ENCODE assay signal across 23 cellular contexts in genomic region chrX:334971-335757, GRCh38. TPM values are rescaled to one million over a fixed set of nuclear protein-coding genes. Genes with fewer than 3 reads are reported as not detected.
DNase-seq lines count a peak whose midpoint lies in the region; ATAC-seq, FAIRE-seq and TF ChIP-seq lines count a peak whose summit lies in the region.
"Had no signal": no experiment of that assay in that cellular context is flagged by ENCODE, and none has a peak within 500 bp of the region (broad histone marks: within the 10 kb centered on the region; RNA-seq: fewer than 3 reads in every experiment).

No MANE protein-coding gene starts in this region.

- no peak overlapping the region for H3K9ac ChIP-seq in HepG2 (ENCODE audit: insufficient read depth, low read depth, low read length)
- no peak overlapping the region for H3K9ac ChIP-seq in neural progenitor cell
- H3K9ac ChIP-seq: BLaER1 had no signal

- H3K79me2 ChIP-seq in HepG2 (ENCODE audit: insufficient read depth, low read length) = no peaks in the 10 kb centered on the region
- H3K79me2 ChIP-seq in neural progenitor cell (ENCODE audit: low read depth) = no peaks in the 10 kb centered on the region

- H3K4me3 ChIP-seq in right lobe of liver = no peak overlapping the region
- no peak overlapping the region for H3K4me3 ChIP-seq in HepG2 (replicated peaks in 1 of 3; ENCODE audit: insufficient read depth in 1 of 3, low read depth in 2 of 3, low read length in 3 of 3)
- H3K4me3 ChIP-seq in neural progenitor cell = no peak overlapping the region
- no peak overlapping the region for H3K4me3 ChIP-seq in vagina
- H3K4me3 ChIP-seq: A549, BLaER1, Peyer's patch had no signal

- FAIRE-seq in HepG2 (lab: Jason Lieb, UNC) = no peak
- FAIRE-seq: A549 had no signal

- CTCF ChIA-PET in HepG2 (lab: Yijun Ruan, JAX; ENCODE audit: low intra/inter-chr PET ratio, low total read pairs) = no interaction called here

- no peak for TF ChIP-seq CTCF in right lobe of liver (IDR thresholded peaks at IDR 0.05)
- TF ChIP-seq CTCF in HepG2 (CRISPR knock-in tag; IDR thresholded peaks at IDR 0.05) = no peak
- no peak for TF ChIP-seq CTCF in neural progenitor cell (IDR thresholded peaks at IDR 0.05)
- TF ChIP-seq CTCF in vagina (IDR thresholded peaks at IDR 0.05) = no peak

- H3K36me3 ChIP-seq in right lobe of liver = no peaks in the 10 kb centered on the region
- no peaks in the 10 kb centered on the region for H3K36me3 ChIP-seq in HepG2 (replicated peaks in 1 of 2; ENCODE audit: control insufficient read depth in 1 of 2, insufficient read depth in 2 of 2, low read length in 2 of 2)
- H3K36me3 ChIP-seq in neural progenitor cell = no peaks in the 10 kb centered on the region
- peaks cover 0 to 13% of the 10 kb centered on the region in 2 donors for H3K36me3 ChIP-seq in vagina

- peaks cover 28% of the 10 kb centered on the region for H3K36me3 Mint-ChIP-seq in neural progenitor cell
- H3K36me3 Mint-ChIP-seq in activated naive CD8-positive, alpha-beta T cell treated with anti-CD3 and anti-CD28 coated beads for 36 hours = peaks cover 23% of the 10 kb centered on the region

- H3F3A ChIP-seq in neural progenitor cell (ENCODE audit: low read depth) = no peaks in the 10 kb centered on the region

- no peaks in the 10 kb centered on the region for H4K20me1 ChIP-seq in HepG2 (ENCODE audit: insufficient read depth, low read length)
- H4K20me1 ChIP-seq in neural progenitor cell (ENCODE audit: low read depth) = no peaks in the 10 kb centered on the region

- peaks cover 2% of the 10 kb centered on the region for H3K27me3 Mint-ChIP-seq in neural progenitor cell (ENCODE audit: insufficient read depth, low read depth)
- H3K27me3 Mint-ChIP-seq in activated naive CD8-positive, alpha-beta T cell treated with anti-CD3 and anti-CD28 coated beads for 36 hours = no peaks in the 10 kb centered on the region
- H3K27me3 Mint-ChIP-seq: CD4-positive, alpha-beta memory T cell had no signal

- ATAC-seq in right lobe of liver (no peak), HepG2 (no peak), left cardiac atrium (no peak), GM18505 (IDR thresholded peaks at IDR 0.05; ENCODE audit: unreplicated experiment) (no peak)
- ATAC-seq: A549 had no signal

- no peak for TF ChIP-seq RAD21 in HepG2 (CRISPR knock-in tag; IDR thresholded peaks at IDR 0.05)

- intact Hi-C loops in right lobe of liver (cut with DNase I) = no loop called here
- intact Hi-C loops in HepG2 (cut with micrococcal nuclease; ENCODE audit: unreplicated experiment) = no loop called here
- intact Hi-C loops in left cardiac atrium (cut with DNase I) = no loop called here
- intact Hi-C loops in vagina (cut with DNase I) = loop anchor here (10.0 kb wide), 1 partner anchor 1090 kb away; no protein-coding TSS in a partner anchor

- peak overlapping the region; percentile 52 for H3K4me3 Mint-ChIP-seq in neural progenitor cell
- no peak overlapping the region for H3K4me3 Mint-ChIP-seq in activated naive CD8-positive, alpha-beta T cell treated with anti-CD3 and anti-CD28 coated beads for 36 hours
- H3K4me3 Mint-ChIP-seq: CD4-positive, alpha-beta memory T cell had no signal

- no peaks in the 10 kb centered on the region for H3K4me1 Mint-ChIP-seq in neural progenitor cell
- H3K4me1 Mint-ChIP-seq in activated naive CD8-positive, alpha-beta T cell treated with anti-CD3 and anti-CD28 coated beads for 36 hours = no peaks in the 10 kb centered on the region
- H3K4me1 Mint-ChIP-seq: CD4-positive, alpha-beta memory T cell had no signal

- H3K9me3 ChIP-seq in right lobe of liver (no peaks in the 10 kb centered on the region), HepG2 (ENCODE audit: low read length) (no peaks in the 10 kb centered on the region), neural progenitor cell (ENCODE audit: low read depth) (no peaks in the 10 kb centered on the region), vagina (no peaks in the 10 kb centered on the region)
- H3K9me3 ChIP-seq: A549, Peyer's patch had no signal

- BruUV-seq in HepG2 (replicated peaks; lab: Mats Ljungman, UMichigan) = no TSS peak

- DNase-seq in right lobe of liver = peak in 2 of 3 donors; percentile 13 to 49
- no peak for DNase-seq in HepG2 (ENCODE audit: low spot score)
- DNase-seq in left cardiac atrium = peak; percentile 17
- DNase-seq in neural progenitor cell (ENCODE audit: low spot score) = no peak
- no peak for DNase-seq in vagina (ENCODE audit: extremely low spot score in 2 of 2)
- no peak for DNase-seq in activated naive CD8-positive, alpha-beta T cell treated with anti-CD3 and anti-CD28 coated beads for 36 hours
- DNase-seq: CD4-positive, alpha-beta memory T cell; DMS153; GF-D8; GOT3; KG1; MV-4-11; NCI-H1417; NCI-H187; NCI-H2107; NCI-H510A; NCI-H748 treated with DMSO at 0.1 percent for 48 hours; NK-92 treated with Interleukin-12 subunit alpha and Interleukin-12 subunit beta, amount 100 ng/mL, for 24 hours; Peyer's patch; SHP77 treated with DMSO at 0.1 percent for 48 hours had no signal

- H2AFZ ChIP-seq in HepG2 (ENCODE audit: low read length) = no peak overlapping the region
- no peak overlapping the region for H2AFZ ChIP-seq in neural progenitor cell (replicated peaks)

- WGBS in right lobe of liver (ENCODE audit: insufficient coverage, low coverage, low lambda C conversion rate, missing lambda C conversion rate) = 86% methylated on average over 6 of the region's 47 CpGs
- 95% methylated on average over 27 of the region's 47 CpGs for WGBS in HepG2 (ENCODE audit: low lambda C conversion rate)

- H3K9me3 Mint-ChIP-seq in neural progenitor cell = peaks cover 20% of the 10 kb centered on the region
- no peaks in the 10 kb centered on the region for H3K9me3 Mint-ChIP-seq in activated naive CD8-positive, alpha-beta T cell treated with anti-CD3 and anti-CD28 coated beads for 36 hours

- no peak overlapping the region for H3K27ac ChIP-seq in right lobe of liver
- H3K27ac ChIP-seq in HepG2 (ENCODE audit: extremely low read length, insufficient read depth, low read length) = no peak overlapping the region
- no peak overlapping the region for H3K27ac ChIP-seq in neural progenitor cell
- H3K27ac ChIP-seq in vagina = no peak overlapping the region
- H3K27ac ChIP-seq: BLaER1, Peyer's patch had no signal

- no peak for TF ChIP-seq POLR2A in right lobe of liver (IDR thresholded peaks at IDR 0.05)
- no peak for TF ChIP-seq POLR2A in HepG2 (IDR thresholded peaks at IDR 0.05; ENCODE audit: insufficient read depth in 1 of 2, low read depth in 2 of 2, low read length in 2 of 2)
- TF ChIP-seq POLR2A in vagina (IDR thresholded peaks at IDR 0.05) = no peak
- TF ChIP-seq POLR2A in GM18505 (IDR thresholded peaks at IDR 0.05; ENCODE audit: borderline replicate concordance, extremely low read depth, insufficient read depth, insufficient read length) = no peak

- H3K27me3 ChIP-seq in right lobe of liver (no peaks in the 10 kb centered on the region), HepG2 (ENCODE audit: control insufficient read depth in 1 of 2, insufficient read depth in 2 of 2, low read length in 2 of 2) (peaks cover 0 to 4% of the 10 kb centered on the region in 2 experiments; a peak in 1 of 5 replicates), neural progenitor cell (peaks cover 16% of the 10 kb centered on the region), vagina (no peaks in the 10 kb centered on the region)

- no peak overlapping the region for H3K27ac Mint-ChIP-seq in neural progenitor cell
- no peak overlapping the region for H3K27ac Mint-ChIP-seq in activated naive CD8-positive, alpha-beta T cell treated with anti-CD3 and anti-CD28 coated beads for 36 hours

- in situ Hi-C loops in HepG2 (cut with HindIII; ENCODE audit: extremely low pct_ligation_motif_present, low pct_unique_long_range_greater_than_20kb) = no loop called here

- no peak overlapping the region for H3K4me2 ChIP-seq in HepG2 (ENCODE audit: low read depth, low read length)
- H3K4me2 ChIP-seq in neural progenitor cell = no peak overlapping the region
- H3K4me2 ChIP-seq: A549, BLaER1 had no signal

- POLR2A ChIA-PET in HepG2 (lab: Yijun Ruan, JAX) = no interaction called here

- no peak for TF ChIP-seq EP300 in HepG2 (IDR thresholded peaks at IDR 0.05; ENCODE audit: low read depth in 2 of 2, low read length in 2 of 2)
- no peak for TF ChIP-seq EP300 in HepG2 (CRISPR knock-in tag; IDR thresholded peaks at IDR 0.05; ENCODE audit: borderline replicate concordance)

- H3K4me1 ChIP-seq in right lobe of liver = peaks cover 0 to 4% (median 0%) of the 10 kb centered on the region in 4 donors
- H3K4me1 ChIP-seq in HepG2 (ENCODE audit: insufficient read depth, low read length) = no peaks in the 10 kb centered on the region
- peaks cover 7% of the 10 kb centered on the region for H3K4me1 ChIP-seq in neural progenitor cell
- H3K4me1 ChIP-seq in vagina = peaks cover 13% of the 10 kb centered on the region

RNA-seq across cellular contexts. Expression of gene GTPBP6, which starts 16.6 kb away (rescaled TPM):
- total RNA-seq in right lobe of liver (10 to 100 TPM; 20.9 to 32.8 (median 23.2) TPM), HepG2 (2016; rRNA removed; fragmentation: Illumina TruSeq; extraction: Trizol) (35.6 and 39.6 TPM in 2 replicates), left cardiac atrium (10 to 100 TPM; 48.0 to 55.6 TPM), neural progenitor cell (ENCODE audit: low replicate concordance) (16.6 and 52.6 TPM in 2 replicates), vagina (30.9 TPM)
- total RNA-seq in HepG2 (2016; cell fraction: cytosol; rRNA removed; fragmentation: Illumina TruSeq; extraction: Trizol; ENCODE audit: low read depth) = 33.9 and 34.6 TPM in 2 replicates
- total RNA-seq in HepG2 (2016; cell fraction: insoluble cytoplasmic fraction; rRNA removed; fragmentation: Illumina TruSeq; extraction: Trizol) = 32.3 and 41.0 TPM in 2 replicates
- total RNA-seq in HepG2 (2016; cell fraction: membrane; rRNA removed; fragmentation: Illumina TruSeq; extraction: Trizol) = 50.6 and 52.4 TPM in 2 replicates
- total RNA-seq in HepG2 (2016; cell fraction: nucleus; rRNA removed; fragmentation: Illumina TruSeq; extraction: Trizol) = 17.0 and 20.4 TPM in 2 replicates
- polyA plus RNA-seq in HepG2 (2011; rRNA removed) = 20.2 and 22.1 TPM in 2 replicates
- 18.4 and 31.3 TPM in 2 replicates for polyA plus RNA-seq in HepG2 (2011; cell fraction: cytosol; rRNA removed)
- 29.4 and 36.8 TPM in 2 replicates for polyA plus RNA-seq in HepG2 (2011; cell fraction: nucleus; rRNA removed)
- polyA plus RNA-seq in HepG2 (2012) = 16.6 and 18.3 TPM in 2 replicates
- polyA plus RNA-seq in HepG2 (2016; cell fraction: cytosol; fragmentation: Illumina TruSeq; extraction: Trizol; ENCODE audit: low read depth) = 46.6 and 50.3 TPM in 2 replicates
- polyA plus RNA-seq in HepG2 (2016; cell fraction: insoluble cytoplasmic fraction; fragmentation: Illumina TruSeq; extraction: Trizol; ENCODE audit: low read depth) = 38.1 and 42.7 TPM in 2 replicates
- 50.6 and 54.4 TPM in 2 replicates for polyA plus RNA-seq in HepG2 (2016; cell fraction: membrane; fragmentation: Illumina TruSeq; extraction: Trizol; ENCODE audit: low read depth)
- polyA plus RNA-seq in HepG2 (2016; cell fraction: nucleus; fragmentation: Illumina TruSeq; extraction: Trizol; ENCODE audit: insufficient read depth, low read depth) = 41.5 and 48.9 TPM in 2 replicates
- 14.7 and 27.7 TPM in 2 replicates for polyA minus RNA-seq in HepG2 (2011; rRNA and poly(A)+ RNA removed; ENCODE audit: low replicate concordance)
- 10.6 and 14.2 TPM in 2 replicates for polyA minus RNA-seq in HepG2 (2011; cell fraction: cytosol; rRNA and poly(A)+ RNA removed)
- polyA minus RNA-seq in HepG2 (2011; cell fraction: nucleus; rRNA and poly(A)+ RNA removed) = 4.7 and 7.2 TPM in 2 replicates
- total RNA-seq in activated naive CD8-positive, alpha-beta T cell treated with anti-CD3 and anti-CD28 coated beads for 36 hours = 10 to 100 TPM; 70.5 to 71.7 TPM

RNA-seq across cellular contexts. Expression of gene PPP2R3B, which starts 51.5 kb away (rescaled TPM):
- total RNA-seq in right lobe of liver = 1 to 10 TPM; 4.2 to 6.3 (median 5.3) TPM
- 10.2 and 17.0 TPM in 2 replicates for total RNA-seq in HepG2 (2016; rRNA removed; fragmentation: Illumina TruSeq; extraction: Trizol)
- total RNA-seq in HepG2 (2016; cell fraction: cytosol; rRNA removed; fragmentation: Illumina TruSeq; extraction: Trizol; ENCODE audit: low read depth) = 40.0 and 45.6 TPM in 2 replicates
- 9.9 and 18.2 TPM in 2 replicates for total RNA-seq in HepG2 (2016; cell fraction: insoluble cytoplasmic fraction; rRNA removed; fragmentation: Illumina TruSeq; extraction: Trizol)
- total RNA-seq in HepG2 (2016; cell fraction: membrane; rRNA removed; fragmentation: Illumina TruSeq; extraction: Trizol) = 24.0 and 29.4 TPM in 2 replicates
- 16.8 and 20.3 TPM in 2 replicates for total RNA-seq in HepG2 (2016; cell fraction: nucleus; rRNA removed; fragmentation: Illumina TruSeq; extraction: Trizol)
- polyA plus RNA-seq in HepG2 (2011; rRNA removed) = 21.4 and 26.0 TPM in 2 replicates
- 12.7 and 19.9 TPM in 2 replicates for polyA plus RNA-seq in HepG2 (2011; cell fraction: cytosol; rRNA removed)
- 123 and 149 TPM in 2 replicates for polyA plus RNA-seq in HepG2 (2011; cell fraction: nucleus; rRNA removed)
- 9.5 and 14.7 TPM in 2 replicates for polyA plus RNA-seq in HepG2 (2012)
- 4.1 and 5.7 TPM in 2 replicates for polyA plus RNA-seq in HepG2 (2016; cell fraction: cytosol; fragmentation: Illumina TruSeq; extraction: Trizol; ENCODE audit: low read depth)
- 11.5 and 12.7 TPM in 2 replicates for polyA plus RNA-seq in HepG2 (2016; cell fraction: insoluble cytoplasmic fraction; fragmentation: Illumina TruSeq; extraction: Trizol; ENCODE audit: low read depth)
- 7.1 and 8.7 TPM in 2 replicates for polyA plus RNA-seq in HepG2 (2016; cell fraction: membrane; fragmentation: Illumina TruSeq; extraction: Trizol; ENCODE audit: low read depth)
- polyA plus RNA-seq in HepG2 (2016; cell fraction: nucleus; fragmentation: Illumina TruSeq; extraction: Trizol; ENCODE audit: insufficient read depth, low read depth) = 43.6 and 49.3 TPM in 2 replicates
- 25.0 and 39.8 TPM in 2 replicates for polyA minus RNA-seq in HepG2 (2011; rRNA and poly(A)+ RNA removed; ENCODE audit: low replicate concordance)
- 13.1 and 17.1 TPM in 2 replicates for polyA minus RNA-seq in HepG2 (2011; cell fraction: cytosol; rRNA and poly(A)+ RNA removed)
- 23.4 and 29.1 TPM in 2 replicates for polyA minus RNA-seq in HepG2 (2011; cell fraction: nucleus; rRNA and poly(A)+ RNA removed)
- 100 to 1,000 TPM; 104 to 114 TPM for total RNA-seq in left cardiac atrium
- 30.3 and 81.8 TPM in 2 replicates for total RNA-seq in neural progenitor cell (ENCODE audit: low replicate concordance)
- 28.5 TPM for total RNA-seq in vagina
- total RNA-seq in activated naive CD8-positive, alpha-beta T cell treated with anti-CD3 and anti-CD28 coated beads for 36 hours = 10 to 100 TPM; 25.5 to 30.6 TPM

RNA-seq across cellular contexts. Expression of gene PLCXD1, which starts 54.0 kb away (rescaled TPM):
- total RNA-seq in right lobe of liver (10 to 100 TPM in 1 of 6 experiments, 1 to 10 TPM in 5; 3.4 to 11.2 (median 5.1) TPM), HepG2 (2016; rRNA removed; fragmentation: Illumina TruSeq; extraction: Trizol) (87.7 and 111 TPM in 2 replicates), left cardiac atrium (10 to 100 TPM in 1 of 2 donors, 1 to 10 TPM in 1; 2.9 to 13.7 TPM), neural progenitor cell (ENCODE audit: low replicate concordance) (25.7 and 76.4 TPM in 2 replicates), vagina (14.0 TPM)
- 14.7 and 15.6 TPM in 2 replicates for total RNA-seq in HepG2 (2016; cell fraction: cytosol; rRNA removed; fragmentation: Illumina TruSeq; extraction: Trizol; ENCODE audit: low read depth)
- total RNA-seq in HepG2 (2016; cell fraction: insoluble cytoplasmic fraction; rRNA removed; fragmentation: Illumina TruSeq; extraction: Trizol) = 93.5 and 100 TPM in 2 replicates
- total RNA-seq in HepG2 (2016; cell fraction: membrane; rRNA removed; fragmentation: Illumina TruSeq; extraction: Trizol) = 44.6 and 46.3 TPM in 2 replicates
- 61.7 and 72.3 TPM in 2 replicates for total RNA-seq in HepG2 (2016; cell fraction: nucleus; rRNA removed; fragmentation: Illumina TruSeq; extraction: Trizol)
- 153 and 202 TPM in 2 replicates for polyA plus RNA-seq in HepG2 (2011; rRNA removed)
- polyA plus RNA-seq in HepG2 (2011; cell fraction: cytosol; rRNA removed) = 97.5 and 98.8 TPM in 2 replicates
- polyA plus RNA-seq in HepG2 (2011; cell fraction: nucleus; rRNA removed) = 373 and 416 TPM in 2 replicates
- polyA plus RNA-seq in HepG2 (2012) = 118 and 196 TPM in 2 replicates
- polyA plus RNA-seq in HepG2 (2016; cell fraction: cytosol; fragmentation: Illumina TruSeq; extraction: Trizol; ENCODE audit: low read depth) = 10.9 TPM in 2 replicates
- 71.2 and 91.8 TPM in 2 replicates for polyA plus RNA-seq in HepG2 (2016; cell fraction: insoluble cytoplasmic fraction; fragmentation: Illumina TruSeq; extraction: Trizol; ENCODE audit: low read depth)
- polyA plus RNA-seq in HepG2 (2016; cell fraction: membrane; fragmentation: Illumina TruSeq; extraction: Trizol; ENCODE audit: low read depth) = 29.2 and 29.4 TPM in 2 replicates
- 178 and 219 TPM in 2 replicates for polyA plus RNA-seq in HepG2 (2016; cell fraction: nucleus; fragmentation: Illumina TruSeq; extraction: Trizol; ENCODE audit: insufficient read depth, low read depth)
- polyA minus RNA-seq in HepG2 (2011; rRNA and poly(A)+ RNA removed; ENCODE audit: low replicate concordance) = 70.5 and 467 TPM in 2 replicates
- polyA minus RNA-seq in HepG2 (2011; cell fraction: cytosol; rRNA and poly(A)+ RNA removed) = 116 and 195 TPM in 2 replicates
- polyA minus RNA-seq in HepG2 (2011; cell fraction: nucleus; rRNA and poly(A)+ RNA removed) = 115 and 118 TPM in 2 replicates
- 10 to 100 TPM; 43.1 to 43.8 TPM for total RNA-seq in activated naive CD8-positive, alpha-beta T cell treated with anti-CD3 and anti-CD28 coated beads for 36 hours

Comparison
In these comparisons a context has a peak if more than half of its experiments do, and no peak if none do; other contexts are left out.
1. DNase-seq: peak in right lobe of liver (2 of 3) and left cardiac atrium (single experiment); none in HepG2 (single experiment), neural progenitor cell (single experiment), vagina (0 of 2) and activated naive CD8-positive, alpha-beta T cell treated with anti-CD3 and anti-CD28 coated beads for 36 hours (single experiment).